15 cellular contexts compared by ENCODE assay signal in genomic region chrX:95057341-95057740, GRCh38.
DNase-seq lines count a peak whose midpoint lies in the region; ATAC-seq, FAIRE-seq and TF ChIP-seq lines count a peak whose summit lies in the region.
"Had no signal": no experiment of that assay in that cellular context is flagged by ENCODE, and none has a peak within 500 bp of the region (broad histone marks: within the 10 kb centered on the region; RNA-seq: fewer than 3 reads in every experiment).

No MANE protein-coding gene starts in this region.

- H3K27ac ChIP-seq in PC-3 (ENCODE audit: low read length): no peak overlapping the region
- peak overlapping the region; percentile 17 for H3K27ac ChIP-seq in osteoblast (ENCODE audit: low read depth, low read length)

- no peaks in the 10 kb centered on the region for H3K9me2 ChIP-seq in PC-3 (replicated peaks; ENCODE audit: low read length)

- H3K4me2 ChIP-seq in PC-3 (ENCODE audit: low read length) (peak overlapping the region; percentile 16; the same call in 1 of the 2 replicates), osteoblast (ENCODE audit: insufficient read depth, low read length) (peak overlapping the region; percentile 4)

- FAIRE-seq in colon (lab: Jason Lieb, UNC): peak; percentile 74
- FAIRE-seq: GM19239 had no signal

- no peaks in the 10 kb centered on the region for H3K36me3 ChIP-seq in PC-3 (ENCODE audit: low read depth, low read length)
- no peaks in the 10 kb centered on the region for H3K36me3 ChIP-seq in osteoblast (ENCODE audit: insufficient read depth, low read length)

- H3K4me3 ChIP-seq in PC-3 (ENCODE audit: low read length) (no peak overlapping the region), osteoblast (ENCODE audit: insufficient read depth, low read length) (no peak overlapping the region)

- peak; percentile 40 for DNase-seq in EH (ENCODE audit: low read depth)
- DNase-seq in PC-3: peak; percentile 28
- DNase-seq in osteoblast (ENCODE audit: insufficient read length, low spot score, missing footprints): no peak
- no peak for DNase-seq in MV-4-11 (lab: John Stamatoyannopoulos, UW)
- no peak for DNase-seq in activated CD4-positive, alpha-beta T cell treated with anti-CD3 and anti-CD28 coated beads, Interleukin-2, amount 10 ng/mL, durations not matched to agents 7 days and 5 days
- DNase-seq: MM.1S; NCI-H187; NCI-H446 treated with DMSO at 0.1 percent for 48 hours; NK-92 treated with Interleukin-12 subunit alpha and Interleukin-12 subunit beta, amount 100 ng/mL, for 24 hours; SIG-M5 had no signal

- H3K4me1 ChIP-seq in PC-3 (ENCODE audit: insufficient read depth, low read length) (peaks cover 21% of the 10 kb centered on the region), osteoblast (ENCODE audit: insufficient read depth, low read length) (peaks cover 43% of the 10 kb centered on the region)

- no peaks in the 10 kb centered on the region for H3K9me3 Mint-ChIP-seq in activated CD4-positive, alpha-beta T cell treated with anti-CD3 and anti-CD28 coated beads, Interleukin-2, amount 10 ng/mL, durations not matched to agents 7 days and 5 days

- no peaks in the 10 kb centered on the region for H3K27me3 Mint-ChIP-seq in activated CD4-positive, alpha-beta T cell treated with anti-CD3 and anti-CD28 coated beads, Interleukin-2, amount 10 ng/mL, durations not matched to agents 7 days and 5 days

- intact Hi-C loops in PC-3 (cut with micrococcal nuclease): loop anchor here (10.0 kb wide), 1 partner anchor 707 kb away; no protein-coding TSS in a partner anchor

- TF ChIP-seq CTCF in PC-3 (conservative IDR thresholded peaks at IDR 0.05; ENCODE audit: low read depth, low read length) (no peak), osteoblast (IDR thresholded peaks at IDR 0.05; ENCODE audit: extremely low read depth, low read depth, low read length) (no peak)

- BruUV-seq in PC-3 (replicated peaks; lab: Mats Ljungman, UMichigan): no TSS peak

- H3K27me3 ChIP-seq in PC-3 (ENCODE audit: low read length) (no peaks in the 10 kb centered on the region), osteoblast (ENCODE audit: insufficient read depth, low read length) (no peaks in the 10 kb centered on the region)

- no peak overlapping the region for H2AFZ ChIP-seq in PC-3 (ENCODE audit: low read length)
- H2AFZ ChIP-seq in osteoblast (ENCODE audit: low read length): no peak overlapping the region

- POLR2A ChIA-PET in PC-3 (lab: Charles Lee; ENCODE audit: unreplicated experiment): no interaction called here
- POLR2A ChIA-PET in activated CD4-positive, alpha-beta T cell treated with anti-CD3 and anti-CD28 coated beads, Interleukin-2, amount 10 ng/mL, durations not matched to agents 7 days and 5 days (lab: Charles Lee): no interaction called here

- H4K20me1 ChIP-seq in PC-3 (ENCODE audit: low read length): no peaks in the 10 kb centered on the region
- H4K20me1 ChIP-seq in osteoblast (ENCODE audit: insufficient read depth, low read length): no peaks in the 10 kb centered on the region

- H3F3A ChIP-seq in PC-3 (ENCODE audit: low read length, unreplicated experiment): no peaks in the 10 kb centered on the region

- H3K9me3 ChIP-seq in PC-3 (ENCODE audit: low read length) (no peaks in the 10 kb centered on the region), osteoblast (ENCODE audit: low read depth, low read length) (no peaks in the 10 kb centered on the region)

- CTCF ChIA-PET in PC-3 (lab: Charles Lee): no interaction called here
- CTCF ChIA-PET in activated CD4-positive, alpha-beta T cell treated with anti-CD3 and anti-CD28 coated beads, Interleukin-2, amount 10 ng/mL, durations not matched to agents 7 days and 5 days (lab: Charles Lee): no interaction called here

- no peak overlapping the region for H3K27ac Mint-ChIP-seq in activated CD4-positive, alpha-beta T cell treated with anti-CD3 and anti-CD28 coated beads, Interleukin-2, amount 10 ng/mL, durations not matched to agents 7 days and 5 days
- H3K27ac Mint-ChIP-seq: CD14-positive monocyte had no signal

- H3K4me3 Mint-ChIP-seq in activated CD4-positive, alpha-beta T cell treated with anti-CD3 and anti-CD28 coated beads, Interleukin-2, amount 10 ng/mL, durations not matched to agents 7 days and 5 days: no peak overlapping the region
- H3K4me3 Mint-ChIP-seq: CD14-positive monocyte had no signal

- no peak overlapping the region for H3K9ac ChIP-seq in PC-3 (ENCODE audit: low read length)

- no peaks in the 10 kb centered on the region for H3K4me1 Mint-ChIP-seq in activated CD4-positive, alpha-beta T cell treated with anti-CD3 and anti-CD28 coated beads, Interleukin-2, amount 10 ng/mL, durations not matched to agents 7 days and 5 days
- H3K4me1 Mint-ChIP-seq: CD14-positive monocyte had no signal

- H3K36me3 Mint-ChIP-seq in activated CD4-positive, alpha-beta T cell treated with anti-CD3 and anti-CD28 coated beads, Interleukin-2, amount 10 ng/mL, durations not matched to agents 7 days and 5 days (ENCODE audit: low read depth): no peaks in the 10 kb centered on the region
- H3K36me3 Mint-ChIP-seq: CD14-positive monocyte had no signal

- no peaks in the 10 kb centered on the region for H3K79me2 ChIP-seq in PC-3 (ENCODE audit: low read length)
- no peaks in the 10 kb centered on the region for H3K79me2 ChIP-seq in osteoblast (ENCODE audit: insufficient read depth, low read length)

- ATAC-seq in PC-3: peak; percentile 29
- ATAC-seq in HG02884 (IDR thresholded peaks at IDR 0.05; ENCODE audit: unreplicated experiment): no peak
- ATAC-seq in SK-N-SH treated with all-trans-retinoic acid at 6 μM for 48 hours: no peak

TF ChIP-seq in SK-N-SH treated with all-trans-retinoic acid at 6 μM for 48 hours, 23 proteins besides CTCF, POLR2A, EP300 and RAD21 (continues in another document):
- TF ChIP-seq ARNTL (CRISPR knock-in tag; IDR thresholded peaks at IDR 0.05; ENCODE audit: borderline replicate concordance, low read depth): no peak
- no peak for TF ChIP-seq ZFP3 (CRISPR knock-in tag; IDR thresholded peaks at IDR 0.05)
- no peak for TF ChIP-seq ZNF565 (CRISPR knock-in tag; conservative IDR thresholded peaks at IDR 0.05; ENCODE audit: low read depth)
- TF ChIP-seq TCF4 (CRISPR knock-in tag; IDR thresholded peaks at IDR 0.05; ENCODE audit: borderline replicate concordance): no peak
- TF ChIP-seq ZFP30 (CRISPR knock-in tag; IDR thresholded peaks at IDR 0.05): no peak
- TF ChIP-seq, protein P1, sequence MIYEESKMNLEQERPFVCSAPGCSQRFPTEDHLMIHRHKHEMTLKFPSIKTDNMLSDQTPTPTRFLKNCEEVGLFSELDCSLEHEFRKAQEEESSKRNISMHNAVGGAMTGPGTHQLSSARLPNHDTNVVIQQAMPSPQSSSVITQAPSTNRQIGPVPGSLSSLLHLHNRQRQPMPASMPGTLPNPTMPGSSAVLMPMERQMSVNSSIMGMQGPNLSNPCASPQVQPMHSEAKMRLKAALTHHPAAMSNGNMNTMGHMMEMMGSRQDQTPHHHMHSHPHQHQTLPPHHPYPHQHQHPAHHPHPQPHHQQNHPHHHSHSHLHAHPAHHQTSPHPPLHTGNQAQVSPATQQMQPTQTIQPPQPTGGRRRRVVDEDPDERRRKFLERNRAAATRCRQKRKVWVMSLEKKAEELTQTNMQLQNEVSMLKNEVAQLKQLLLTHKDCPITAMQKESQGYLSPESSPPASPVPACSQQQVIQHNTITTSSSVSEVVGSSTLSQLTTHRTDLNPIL (CRISPR knock-in tag; IDR thresholded peaks at IDR 0.05; ENCODE audit: low read depth): no peak
- no peak for TF ChIP-seq RARB (CRISPR knock-in tag; IDR thresholded peaks at IDR 0.05)
- TF ChIP-seq, protein P2, sequence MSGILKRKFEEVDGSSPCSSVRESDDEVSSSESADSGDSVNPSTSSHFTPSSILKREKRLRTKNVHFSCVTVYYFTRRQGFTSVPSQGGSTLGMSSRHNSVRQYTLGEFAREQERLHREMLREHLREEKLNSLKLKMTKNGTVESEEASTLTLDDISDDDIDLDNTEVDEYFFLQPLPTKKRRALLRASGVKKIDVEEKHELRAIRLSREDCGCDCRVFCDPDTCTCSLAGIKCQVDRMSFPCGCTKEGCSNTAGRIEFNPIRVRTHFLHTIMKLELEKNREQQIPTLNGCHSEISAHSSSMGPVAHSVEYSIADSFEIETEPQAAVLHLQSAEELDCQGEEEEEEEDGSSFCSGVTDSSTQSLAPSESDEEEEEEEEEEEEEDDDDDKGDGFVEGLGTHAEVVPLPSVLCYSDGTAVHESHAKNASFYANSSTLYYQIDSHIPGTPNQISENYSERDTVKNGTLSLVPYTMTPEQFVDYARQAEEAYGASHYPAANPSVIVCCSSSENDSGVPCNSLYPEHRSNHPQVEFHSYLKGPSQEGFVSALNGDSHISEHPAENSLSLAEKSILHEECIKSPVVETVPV (CRISPR knock-in tag; IDR thresholded peaks at IDR 0.05): no peak
- TF ChIP-seq ISL1 (CRISPR knock-in tag; IDR thresholded peaks at IDR 0.05): no peak
- TF ChIP-seq, protein P3, sequence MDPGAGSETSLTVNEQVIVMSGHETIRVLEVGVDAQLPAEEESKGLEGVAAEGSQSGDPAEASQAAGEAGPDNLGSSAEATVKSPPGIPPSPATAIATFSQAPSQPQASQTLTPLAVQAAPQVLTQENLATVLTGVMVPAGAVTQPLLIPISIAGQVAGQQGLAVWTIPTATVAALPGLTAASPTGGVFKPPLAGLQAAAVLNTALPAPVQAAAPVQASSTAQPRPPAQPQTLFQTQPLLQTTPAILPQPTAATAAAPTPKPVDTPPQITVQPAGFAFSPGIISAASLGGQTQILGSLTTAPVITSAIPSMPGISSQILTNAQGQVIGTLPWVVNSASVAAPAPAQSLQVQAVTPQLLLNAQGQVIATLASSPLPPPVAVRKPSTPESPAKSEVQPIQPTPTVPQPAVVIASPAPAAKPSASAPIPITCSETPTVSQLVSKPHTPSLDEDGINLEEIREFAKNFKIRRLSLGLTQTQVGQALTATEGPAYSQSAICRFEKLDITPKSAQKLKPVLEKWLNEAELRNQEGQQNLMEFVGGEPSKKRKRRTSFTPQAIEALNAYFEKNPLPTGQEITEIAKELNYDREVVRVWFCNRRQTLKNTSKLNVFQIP (CRISPR knock-in tag; IDR thresholded peaks at IDR 0.05; ENCODE audit: borderline replicate concordance, low read depth): no peak
- TF ChIP-seq TOX (CRISPR knock-in tag; IDR thresholded peaks at IDR 0.05; ENCODE audit: borderline replicate concordance): no peak
- TF ChIP-seq SNAI2 (CRISPR knock-in tag; IDR thresholded peaks at IDR 0.05): no peak

Comparison
In these comparisons a context has a peak if more than half of its experiments do, and no peak if none do; other contexts are left out.
1. DNase-seq: peak in EH (single experiment) and PC-3 (single experiment); none in osteoblast (single experiment), MV-4-11 (single experiment) and activated CD4-positive, alpha-beta T cell treated with anti-CD3 and anti-CD28 coated beads, Interleukin-2, amount 10 ng/mL, durations not matched to agents 7 days and 5 days (single experiment).